Comparison of ENCODE assay signal across 9 cellular contexts in the genomic region with DNA sequence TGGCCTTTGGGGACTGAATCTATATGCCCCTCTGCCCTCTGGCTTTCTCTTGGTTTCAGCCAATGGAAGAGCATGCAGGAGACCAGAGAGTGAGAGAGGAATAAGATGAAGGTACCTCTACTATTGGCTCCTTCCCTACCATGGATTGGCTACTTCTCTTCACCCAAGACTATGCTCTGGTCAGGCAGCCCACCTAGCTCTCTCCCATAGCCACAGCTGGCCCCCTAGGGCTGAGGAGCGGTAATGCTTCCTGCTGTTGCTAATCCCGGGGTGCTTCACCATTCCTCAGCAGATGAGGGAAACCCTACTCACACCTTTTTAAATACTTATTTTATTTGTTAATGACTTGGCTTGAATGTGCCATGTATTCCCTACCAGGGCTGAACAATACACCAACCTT.
A peak's percentile ranks its signal among the peaks of the same experiment; 100 is the strongest.
DNase-seq lines count a peak whose midpoint lies in the region; ATAC-seq, FAIRE-seq and TF ChIP-seq lines count a peak whose summit lies in the region.
"Had no signal": no experiment of that assay in that cellular context is flagged by ENCODE, and none has a peak within 500 bp of the region (broad histone marks: within the 10 kb centered on the region; RNA-seq: fewer than 3 reads in every experiment).

No MANE protein-coding gene starts in this region.

- H3K9me3 Mint-ChIP-seq in T-cell = no peaks in the 10 kb centered on the region
- H3K9me3 Mint-ChIP-seq: activated T-cell treated with anti-CD3 and anti-CD28 coated beads, Interleukin-2, amount 50 U/mL, for 72 hours had no signal

- no peak overlapping the region for H3K27ac Mint-ChIP-seq in T-cell
- H3K27ac Mint-ChIP-seq: activated T-cell treated with anti-CD3 and anti-CD28 coated beads, Interleukin-2, amount 50 U/mL, for 72 hours had no signal

- no peaks in the 10 kb centered on the region for H3K36me3 Mint-ChIP-seq in T-cell

- no peak for FAIRE-seq in urothelium cell line (lab: Jason Lieb, UNC)

- TF ChIP-seq CTCF in cardiac fibroblast (IDR thresholded peaks at IDR 0.05; ENCODE audit: low read depth, low read length) = peak; percentile 45

- CTCF ChIA-PET in T-cell (lab: Charles Lee) = interaction anchor here (0.6 to 1.3 kb wide), 2 partner anchors 9 to 458 kb away, joined by 4 to 5 read pairs; no protein-coding TSS in a partner anchor

- no peak overlapping the region for H3K4me3 Mint-ChIP-seq in T-cell
- H3K4me3 Mint-ChIP-seq: activated T-cell treated with anti-CD3 and anti-CD28 coated beads, Interleukin-2, amount 50 U/mL, for 72 hours had no signal

- H3K27me3 Mint-ChIP-seq in T-cell = peaks cover 7 to 15% of the 10 kb centered on the region in 2 donors

- no peaks in the 10 kb centered on the region for H3K4me1 Mint-ChIP-seq in T-cell

- DNase-seq in stimulated activated CD4-positive, alpha-beta T cell treated with anti-CD3 and anti-CD28 coated beads, Interleukin-15, amount 100 ng/mL, for 24 hours = peak; percentile 8
- DNase-seq in stimulated activated CD4-positive, alpha-beta T cell treated with anti-CD3 and anti-CD28 coated beads, Interleukin-4, amount 100 ng/mL, for 24 hours = no peak
- DNase-seq in HuH-7 (ENCODE audit: low spot score) = peak; percentile 49
- no peak for DNase-seq in cardiac fibroblast (ENCODE audit: low read depth in 2 of 2)
- peak; percentile 13 for DNase-seq in urothelium cell line (ENCODE audit: low spot score)
- DNase-seq in T-cell = no peak
- DNase-seq in DMS153 treated with DMSO at 0.1 percent for 48 hours (lab: John Stamatoyannopoulos, UW; ENCODE audit: unreplicated experiment) = no peak
- DNase-seq in NK-92 (lab: John Stamatoyannopoulos, UW; ENCODE audit: unreplicated experiment) = no peak

- H3K4me3 ChIP-seq in cardiac fibroblast (replicated peaks in 1 of 2; ENCODE audit: low read depth in 2 of 2, low read length in 2 of 2) = no peak overlapping the region

- ATAC-seq in T-cell (replicated peaks in 1 of 4) = no peak
- ATAC-seq: activated T-cell treated with anti-CD3 and anti-CD28 coated beads, Interleukin-2, amount 50 U/mL, for 72 hours had no signal

- POLR2A ChIA-PET in T-cell (lab: Charles Lee) = no interaction called here

Comparison
In these comparisons a context has a peak if more than half of its experiments do, and no peak if none do; other contexts are left out.
1. DNase-seq: peak in stimulated activated CD4-positive, alpha-beta T cell treated with anti-CD3 and anti-CD28 coated beads, Interleukin-15, amount 100 ng/mL, for 24 hours (single experiment), HuH-7 (single experiment) and urothelium cell line (single experiment); none in stimulated activated CD4-positive, alpha-beta T cell treated with anti-CD3 and anti-CD28 coated beads, Interleukin-4, amount 100 ng/mL, for 24 hours (single experiment), cardiac fibroblast (0 of 2), T-cell (0 of 34), DMS153 treated with DMSO at 0.1 percent for 48 hours (single experiment) and NK-92 (single experiment).